1 cellular context compared by ENCODE assay signal in genomic region chr4:169202143-169202699, GRCh38.
TF ChIP-seq lines count a peak whose summit lies in the region.

No MANE protein-coding gene starts in this region.

TF ChIP-seq in GM12878, 131 proteins besides CTCF, POLR2A, EP300 and RAD21 (continued from another document):
- TF ChIP-seq, protein P1, sequence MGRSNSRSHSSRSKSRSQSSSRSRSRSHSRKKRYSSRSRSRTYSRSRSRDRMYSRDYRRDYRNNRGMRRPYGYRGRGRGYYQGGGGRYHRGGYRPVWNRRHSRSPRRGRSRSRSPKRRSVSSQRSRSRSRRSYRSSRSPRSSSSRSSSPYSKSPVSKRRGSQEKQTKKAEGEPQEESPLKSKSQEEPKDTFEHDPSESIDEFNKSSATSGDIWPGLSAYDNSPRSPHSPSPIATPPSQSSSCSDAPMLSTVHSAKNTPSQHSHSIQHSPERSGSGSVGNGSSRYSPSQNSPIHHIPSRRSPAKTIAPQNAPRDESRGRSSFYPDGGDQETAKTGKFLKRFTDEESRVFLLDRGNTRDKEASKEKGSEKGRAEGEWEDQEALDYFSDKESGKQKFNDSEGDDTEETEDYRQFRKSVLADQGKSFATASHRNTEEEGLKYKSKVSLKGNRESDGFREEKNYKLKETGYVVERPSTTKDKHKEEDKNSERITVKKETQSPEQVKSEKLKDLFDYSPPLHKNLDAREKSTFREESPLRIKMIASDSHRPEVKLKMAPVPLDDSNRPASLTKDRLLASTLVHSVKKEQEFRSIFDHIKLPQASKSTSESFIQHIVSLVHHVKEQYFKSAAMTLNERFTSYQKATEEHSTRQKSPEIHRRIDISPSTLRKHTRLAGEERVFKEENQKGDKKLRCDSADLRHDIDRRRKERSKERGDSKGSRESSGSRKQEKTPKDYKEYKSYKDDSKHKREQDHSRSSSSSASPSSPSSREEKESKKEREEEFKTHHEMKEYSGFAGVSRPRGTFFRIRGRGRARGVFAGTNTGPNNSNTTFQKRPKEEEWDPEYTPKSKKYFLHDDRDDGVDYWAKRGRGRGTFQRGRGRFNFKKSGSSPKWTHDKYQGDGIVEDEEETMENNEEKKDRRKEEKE (IDR thresholded peaks at IDR 0.05): no peak
- TF ChIP-seq HDAC2 (IDR thresholded peaks at IDR 0.05) (no peak), SMAD5 (IDR thresholded peaks at IDR 0.05; ENCODE audit: low read depth) (no peak), MEF2A (IDR thresholded peaks at IDR 0.05; ENCODE audit: insufficient read depth, low read depth, low read length) (no peak), BACH1 (IDR thresholded peaks at IDR 0.05; ENCODE audit: borderline replicate concordance) (no peak), HDGF (IDR thresholded peaks at IDR 0.05) (no peak), NRF1 (conservative IDR thresholded peaks at IDR 0.05; ENCODE audit: low read depth, low read length) (no peak), CEBPB (IDR thresholded peaks at IDR 0.05; ENCODE audit: borderline replicate concordance in 1 of 2, low read depth in 2 of 2, low read length in 2 of 2) (no peak)
